Comparison of ENCODE assay signal across 26 cellular contexts in genomic region chr15:71688509-71689094, GRCh38.
"Had no signal": no experiment of that assay in that cellular context is flagged by ENCODE, and none has a peak within 500 bp of the region (broad histone marks: within the 10 kb centered on the region; RNA-seq: fewer than 3 reads in every experiment).

No MANE protein-coding gene starts in this region.

- ATAC-seq: activated T-cell treated with anti-CD3 and anti-CD28 coated beads, Interleukin-2, amount 50 U/mL, for 72 hours; K562; Panc1 had no signal

- H3K4me3 ChIP-seq: K562, SJSA1 had no signal

- H3K36me3 ChIP-seq: SJSA1 had no signal

- H3K36me3 Mint-ChIP-seq: activated naive CD4-positive, alpha-beta T cell treated with anti-CD3 and anti-CD28 coated beads, Interleukin-2, amount 10 ng/mL, durations not matched to agents 7 days and 5 days; activated naive CD8-positive, alpha-beta T cell treated with anti-CD3 and anti-CD28 coated beads for 36 hours had no signal

- DNase-seq: activated B cell treated with CpG ODN at 0.5 μM for 24 hours; activated CD4-positive, alpha-beta memory T cell treated with anti-CD3 and anti-CD28 coated beads, Interleukin-2, amount 10 ng/mL, durations not matched to agents 7 days and 5 days; activated CD4-positive, alpha-beta T cell treated with anti-CD3 and anti-CD28 coated beads for 1 hour; activated CD4-positive, alpha-beta T cell treated with anti-CD3 and anti-CD28 coated beads, Interleukin-2, amount 50 U/mL, for 1 hour; activated gamma-delta T cell treated with Interleukin-2 at 50 U/mL for 16 hours; activated naive CD4-positive, alpha-beta T cell treated with anti-CD3 and anti-CD28 coated beads, Interleukin-2, amount 10 ng/mL, durations not matched to agents 7 days and 5 days; activated naive CD8-positive, alpha-beta T cell treated with anti-CD3 and anti-CD28 coated beads for 36 hours; activated T-cell treated with anti-CD3 and anti-CD28 coated beads, Interleukin-2, amount 50 U/mL, for 72 hours; cerebellar nuclear complex; Karpas-422; NCI-H1105 treated with DMSO at 0.1 percent for 48 hours; NCI-H1436 treated with DMSO at 0.1 percent for 48 hours; NCI-H2029; NCI-H2107; NCI-H510A treated with DMSO at 0.1 percent for 48 hours; NCI-H69; NK-92 treated with Interleukin-12 subunit alpha and Interleukin-12 subunit beta, amount 100 ng/mL, for 24 hours; OCI-M1; Right ventricle myocardium superior; RPMI8226; T-helper 2 cell; T1000 had no signal

- H3K4me1 Mint-ChIP-seq: activated B cell treated with CpG ODN at 0.5 μM for 24 hours; activated CD4-positive, alpha-beta memory T cell treated with anti-CD3 and anti-CD28 coated beads, Interleukin-2, amount 10 ng/mL, durations not matched to agents 7 days and 5 days; activated naive CD4-positive, alpha-beta T cell treated with anti-CD3 and anti-CD28 coated beads, Interleukin-2, amount 10 ng/mL, durations not matched to agents 7 days and 5 days had no signal

- H3K27ac ChIP-seq: SJSA1 had no signal

- H3K9me3 Mint-ChIP-seq: activated CD4-positive, alpha-beta memory T cell treated with anti-CD3 and anti-CD28 coated beads, Interleukin-2, amount 10 ng/mL, durations not matched to agents 7 days and 5 days had no signal

- H3K27me3 ChIP-seq: SJSA1 had no signal

- H3K4me3 Mint-ChIP-seq: activated B cell treated with CpG ODN at 0.5 μM for 24 hours; activated CD4-positive, alpha-beta memory T cell treated with anti-CD3 and anti-CD28 coated beads, Interleukin-2, amount 10 ng/mL, durations not matched to agents 7 days and 5 days; activated naive CD4-positive, alpha-beta T cell treated with anti-CD3 and anti-CD28 coated beads, Interleukin-2, amount 10 ng/mL, durations not matched to agents 7 days and 5 days; activated naive CD8-positive, alpha-beta T cell treated with anti-CD3 and anti-CD28 coated beads for 36 hours; activated T-cell treated with anti-CD3 and anti-CD28 coated beads, Interleukin-2, amount 50 U/mL, for 72 hours had no signal

- H3K27ac Mint-ChIP-seq: activated B cell treated with CpG ODN at 0.5 μM for 24 hours; activated CD4-positive, alpha-beta memory T cell treated with anti-CD3 and anti-CD28 coated beads, Interleukin-2, amount 10 ng/mL, durations not matched to agents 7 days and 5 days; activated naive CD4-positive, alpha-beta T cell treated with anti-CD3 and anti-CD28 coated beads, Interleukin-2, amount 10 ng/mL, durations not matched to agents 7 days and 5 days; activated naive CD8-positive, alpha-beta T cell treated with anti-CD3 and anti-CD28 coated beads for 36 hours; activated T-cell treated with anti-CD3 and anti-CD28 coated beads, Interleukin-2, amount 50 U/mL, for 72 hours; activated T-helper 2 cell treated with anti-CD3 and anti-CD28 coated beads, Interferon-gamma antibody, Interleukin-2, Interleukin-4, amounts not matched to agents 10 μg/mL and 5 μg/mL and 100 μg/mL, durations not matched to agents 14 hours and 24 hours and 36 hours had no signal
